ENCODE assay signal across 20 cellular contexts in the genomic region with DNA sequence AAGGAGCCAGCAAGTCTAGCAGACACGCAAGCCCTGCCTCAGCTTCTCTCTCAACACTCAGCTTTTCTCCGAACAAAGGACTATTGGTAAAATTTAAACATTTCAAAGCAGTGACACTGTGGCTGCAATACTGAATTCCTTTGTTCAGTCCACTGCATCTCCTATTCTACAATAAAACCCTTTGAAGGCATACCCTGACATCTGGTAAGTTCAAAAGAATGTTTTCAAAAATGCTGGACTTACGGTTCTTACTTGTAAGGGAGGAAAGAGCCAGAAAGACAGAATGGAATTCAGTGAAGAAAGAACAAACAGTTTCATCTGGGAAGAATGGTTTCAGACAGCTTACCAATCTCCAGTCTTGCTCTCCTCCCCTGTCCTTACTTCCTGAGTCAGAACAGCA. TPM values are rescaled to one million over a fixed set of nuclear protein-coding genes. Genes with fewer than 3 reads are reported as not detected.
DNase-seq lines count a peak whose midpoint lies in the region; ATAC-seq, FAIRE-seq and TF ChIP-seq lines count a peak whose summit lies in the region.
"Had no signal": no experiment of that assay in that cellular context is flagged by ENCODE, and none has a peak within 500 bp of the region (broad histone marks: within the 10 kb centered on the region; RNA-seq: fewer than 3 reads in every experiment).

No MANE protein-coding gene starts in this region.

- H3K4me3 ChIP-seq in smooth muscle cell (no peak overlapping the region), vagina (no peak overlapping the region), PC-3 (ENCODE audit: low read length) (no peak overlapping the region)

- no peak for FAIRE-seq in HTR-8/SVneo (lab: Jason Lieb, UNC)
- FAIRE-seq: GM12892, GM18507, H1 had no signal

- H3F3A ChIP-seq in smooth muscle cell (ENCODE audit: low read depth) (no peaks in the 10 kb centered on the region), PC-3 (ENCODE audit: low read length, unreplicated experiment) (no peaks in the 10 kb centered on the region)

- in situ Hi-C loops in SK-MEL-5 (cut with HindIII; ENCODE audit: low pct_unique_long_range_greater_than_20kb, low sequenced_read_pairs), result no loop called here

- POLR2A ChIA-PET in PC-3 (lab: Charles Lee; ENCODE audit: unreplicated experiment), result no interaction called here

- TF ChIP-seq CTCF in nephron (IDR thresholded peaks at IDR 0.05; ENCODE audit: unreplicated experiment in 3 of 3) (no peak), smooth muscle cell (IDR thresholded peaks at IDR 0.05; ENCODE audit: borderline replicate concordance, insufficient read depth, poor library complexity, severe bottlenecking) (no peak), vagina (IDR thresholded peaks at IDR 0.05) (no peak), PC-3 (conservative IDR thresholded peaks at IDR 0.05; ENCODE audit: low read depth, low read length) (no peak)

- H3K27me3 ChIP-seq in smooth muscle cell (ENCODE audit: low read depth) (no peaks in the 10 kb centered on the region), vagina (no peaks in the 10 kb centered on the region), PC-3 (ENCODE audit: low read length) (no peaks in the 10 kb centered on the region)
- H3K27me3 ChIP-seq: BE2C had no signal

- H2AFZ ChIP-seq in smooth muscle cell (ENCODE audit: low read depth) (peak overlapping the region; percentile 77), PC-3 (ENCODE audit: low read length) (no peak overlapping the region)

- no TSS peak for BruUV-seq in PC-3 (replicated peaks; lab: Mats Ljungman, UMichigan)

- 42% methylated on average over 3 of the region's 3 CpGs for WGBS in smooth muscle cell (ENCODE audit: low lambda C conversion rate)

- H3K9ac ChIP-seq in smooth muscle cell (ENCODE audit: low read depth) (no peak overlapping the region), PC-3 (ENCODE audit: low read length) (no peak overlapping the region)

- TF ChIP-seq POLR2A in vagina (IDR thresholded peaks at IDR 0.05), result no peak

- no peak overlapping the region for H3K4me3 Mint-ChIP-seq in nephron
- H3K4me3 Mint-ChIP-seq: CD4-positive, alpha-beta T cell; H9 had no signal

- H3K4me2 ChIP-seq in smooth muscle cell, result peak overlapping the region; percentile 53
- H3K4me2 ChIP-seq in PC-3 (ENCODE audit: low read length), result no peak overlapping the region

- H3K27ac Mint-ChIP-seq in nephron, result peak overlapping the region in 2 of 3 experiments; percentile 12 to 70
- H3K27ac Mint-ChIP-seq: CD4-positive, alpha-beta T cell; H9 had no signal

- H4K20me1 ChIP-seq in smooth muscle cell (ENCODE audit: low read depth), result no peaks in the 10 kb centered on the region
- H4K20me1 ChIP-seq in PC-3 (ENCODE audit: low read length), result no peaks in the 10 kb centered on the region

- H3K79me2 ChIP-seq in smooth muscle cell (ENCODE audit: low read depth), result no peaks in the 10 kb centered on the region
- no peaks in the 10 kb centered on the region for H3K79me2 ChIP-seq in PC-3 (ENCODE audit: low read length)

- H3K27ac ChIP-seq in smooth muscle cell (ENCODE audit: low read depth) (no peak overlapping the region), vagina (no peak overlapping the region), PC-3 (ENCODE audit: low read length) (no peak overlapping the region)
- H3K27ac ChIP-seq: C4-2B had no signal

- DNase-seq in SK-MEL-5 (ENCODE audit: low read depth, low spot score) (peak; percentile 29), medulla oblongata (ENCODE audit: extremely low spot score) (peak; percentile 46), smooth muscle cell (lab: John Stamatoyannopoulos, UW; ENCODE audit: unreplicated experiment) (no peak), NCI-H345 treated with DMSO at 0.1 percent for 48 hours (lab: John Stamatoyannopoulos, UW; ENCODE audit: unreplicated experiment) (no peak), vagina (ENCODE audit: extremely low spot score in 2 of 2) (no peak), PC-3 (no peak), HTR-8/SVneo (ENCODE audit: insufficient read length, low spot score) (no peak)
- DNase-seq: BE2C; CD4-positive, alpha-beta T cell; DMS153; DMS79; GDM1; H9 had no signal

- H3K4me1 ChIP-seq in smooth muscle cell (ENCODE audit: low read depth) (no peaks in the 10 kb centered on the region), vagina (no peaks in the 10 kb centered on the region), PC-3 (ENCODE audit: insufficient read depth, low read length) (no peaks in the 10 kb centered on the region)
- H3K4me1 ChIP-seq: BE2C had no signal

- no peaks in the 10 kb centered on the region for H3K9me2 ChIP-seq in PC-3 (replicated peaks; ENCODE audit: low read length)

- CTCF ChIA-PET in PC-3 (lab: Charles Lee), result no interaction called here

- no peaks in the 10 kb centered on the region for H3K36me3 ChIP-seq in smooth muscle cell (ENCODE audit: low read depth)
- H3K36me3 ChIP-seq in vagina, result no peaks in the 10 kb centered on the region
- H3K36me3 ChIP-seq in PC-3 (ENCODE audit: low read depth, low read length), result no peaks in the 10 kb centered on the region
- H3K36me3 ChIP-seq: BE2C had no signal

- H3K4me1 Mint-ChIP-seq in nephron, result no peaks in the 10 kb centered on the region

- H3K36me3 Mint-ChIP-seq in nephron (ENCODE audit: low read depth), result no peaks in the 10 kb centered on the region

- intact Hi-C loops in vagina (cut with DNase I), result no loop called here
- intact Hi-C loops in PC-3 (cut with micrococcal nuclease), result no loop called here

- ATAC-seq in PC-3, result no peak

- H3K9me3 Mint-ChIP-seq in nephron, result no peaks in the 10 kb centered on the region

- H3K9me3 ChIP-seq in smooth muscle cell (replicated peaks; ENCODE audit: low read depth), result no peaks in the 10 kb centered on the region
- no peaks in the 10 kb centered on the region for H3K9me3 ChIP-seq in vagina
- peaks cover 16% of the 10 kb centered on the region for H3K9me3 ChIP-seq in PC-3 (ENCODE audit: low read length)
- H3K9me3 ChIP-seq: BE2C had no signal

- no peaks in the 10 kb centered on the region for H3K27me3 Mint-ChIP-seq in nephron (ENCODE audit: low read depth)
- H3K27me3 Mint-ChIP-seq: CD4-positive, alpha-beta T cell had no signal

RNA-seq across cellular contexts. Expression of gene OR8K1, which starts 12.7 kb away (rescaled TPM):
- not detected in 2 replicates for total RNA-seq in SK-MEL-5 (2014; rRNA removed; shearing (Covaris generic))
- not detected in 2 replicates for polyA plus RNA-seq in SK-MEL-5 (2015; cell fraction: cytosol; rRNA removed)
- not detected in 2 replicates for polyA plus RNA-seq in SK-MEL-5 (2015; cell fraction: nucleus; rRNA removed)
- not detected in 2 replicates for total RNA-seq in smooth muscle cell
- polyA plus RNA-seq in smooth muscle cell, result not detected in 2 replicates
- total RNA-seq in vagina, result not detected
- not detected in 2 replicates for total RNA-seq in PC-3 (2014; rRNA removed)
- total RNA-seq: A172; CD4-positive, alpha-beta T cell; Daoy; H1; H9 had no signal
- polyA plus RNA-seq: H1 had no signal

RNA-seq across cellular contexts. Expression of gene OR8K3, which starts 18.2 kb away (rescaled TPM):
- total RNA-seq in SK-MEL-5 (2014; rRNA removed; shearing (Covaris generic)), result not detected in 2 replicates
- polyA plus RNA-seq in SK-MEL-5 (2015; cell fraction: cytosol; rRNA removed), result not detected in 2 replicates
- not detected in 2 replicates for polyA plus RNA-seq in SK-MEL-5 (2015; cell fraction: nucleus; rRNA removed)
- not detected in 2 replicates for total RNA-seq in smooth muscle cell
- not detected in 2 replicates for polyA plus RNA-seq in smooth muscle cell
- not detected for total RNA-seq in vagina
- total RNA-seq in PC-3 (2014; rRNA removed), result not detected in 2 replicates
- total RNA-seq: A172; CD4-positive, alpha-beta T cell; Daoy; H1; H9 had no signal
- polyA plus RNA-seq: H1 had no signal

RNA-seq across cellular contexts. Expression of gene OR8J1, which starts 20.9 kb away (rescaled TPM):
- total RNA-seq in SK-MEL-5 (2014; rRNA removed; shearing (Covaris generic)), result not detected in 2 replicates
- not detected in 2 replicates for polyA plus RNA-seq in SK-MEL-5 (2015; cell fraction: cytosol; rRNA removed)
- not detected in 2 replicates for polyA plus RNA-seq in SK-MEL-5 (2015; cell fraction: nucleus; rRNA removed)
- not detected in 2 replicates for total RNA-seq in smooth muscle cell
- polyA plus RNA-seq in smooth muscle cell, result not detected in 2 replicates
- not detected for total RNA-seq in vagina
- not detected in 2 replicates for total RNA-seq in PC-3 (2014; rRNA removed)
- total RNA-seq: A172; CD4-positive, alpha-beta T cell; Daoy; H1; H9 had no signal
- polyA plus RNA-seq: H1 had no signal

RNA-seq across cellular contexts. Expression of gene OR8H1, which starts 41.1 kb away (rescaled TPM):
- not detected in 2 replicates for total RNA-seq in SK-MEL-5 (2014; rRNA removed; shearing (Covaris generic))
- polyA plus RNA-seq in SK-MEL-5 (2015; cell fraction: cytosol; rRNA removed), result not detected in 2 replicates
- polyA plus RNA-seq in SK-MEL-5 (2015; cell fraction: nucleus; rRNA removed), result not detected in 2 replicates
- total RNA-seq in smooth muscle cell (not detected in 2 replicates), vagina (not detected), PC-3 (2014; rRNA removed) (not detected in 2 replicates)
- polyA plus RNA-seq in smooth muscle cell, result not detected in 2 replicates
- total RNA-seq: A172; CD4-positive, alpha-beta T cell; Daoy; H1; H9 had no signal
- polyA plus RNA-seq: H1 had no signal

RNA-seq across cellular contexts. Expression of gene OR8U1, which starts 42.3 kb away (rescaled TPM):
- total RNA-seq in SK-MEL-5 (2014; rRNA removed; shearing (Covaris generic)), result not detected in 2 replicates
- not detected in 2 replicates for polyA plus RNA-seq in SK-MEL-5 (2015; cell fraction: cytosol; rRNA removed)
- polyA plus RNA-seq in SK-MEL-5 (2015; cell fraction: nucleus; rRNA removed), result not detected in 2 replicates
- total RNA-seq in smooth muscle cell, result not detected in 2 replicates
- polyA plus RNA-seq in smooth muscle cell, result not detected in 2 replicates
- not detected for total RNA-seq in vagina
- not detected in 2 replicates for total RNA-seq in PC-3 (2014; rRNA removed)
- total RNA-seq: A172; CD4-positive, alpha-beta T cell; Daoy; H1; H9 had no signal
- polyA plus RNA-seq: H1 had no signal

Comparison
In these comparisons a context has a peak if more than half of its experiments do, and no peak if none do; other contexts are left out.
1. DNase-seq: peak in SK-MEL-5 (single experiment) and medulla oblongata (single experiment); none in smooth muscle cell (single experiment), NCI-H345 treated with DMSO at 0.1 percent for 48 hours (single experiment), vagina (0 of 2), PC-3 (single experiment) and HTR-8/SVneo (single experiment).